1 cellular context compared by ENCODE assay signal in the genomic region with DNA sequence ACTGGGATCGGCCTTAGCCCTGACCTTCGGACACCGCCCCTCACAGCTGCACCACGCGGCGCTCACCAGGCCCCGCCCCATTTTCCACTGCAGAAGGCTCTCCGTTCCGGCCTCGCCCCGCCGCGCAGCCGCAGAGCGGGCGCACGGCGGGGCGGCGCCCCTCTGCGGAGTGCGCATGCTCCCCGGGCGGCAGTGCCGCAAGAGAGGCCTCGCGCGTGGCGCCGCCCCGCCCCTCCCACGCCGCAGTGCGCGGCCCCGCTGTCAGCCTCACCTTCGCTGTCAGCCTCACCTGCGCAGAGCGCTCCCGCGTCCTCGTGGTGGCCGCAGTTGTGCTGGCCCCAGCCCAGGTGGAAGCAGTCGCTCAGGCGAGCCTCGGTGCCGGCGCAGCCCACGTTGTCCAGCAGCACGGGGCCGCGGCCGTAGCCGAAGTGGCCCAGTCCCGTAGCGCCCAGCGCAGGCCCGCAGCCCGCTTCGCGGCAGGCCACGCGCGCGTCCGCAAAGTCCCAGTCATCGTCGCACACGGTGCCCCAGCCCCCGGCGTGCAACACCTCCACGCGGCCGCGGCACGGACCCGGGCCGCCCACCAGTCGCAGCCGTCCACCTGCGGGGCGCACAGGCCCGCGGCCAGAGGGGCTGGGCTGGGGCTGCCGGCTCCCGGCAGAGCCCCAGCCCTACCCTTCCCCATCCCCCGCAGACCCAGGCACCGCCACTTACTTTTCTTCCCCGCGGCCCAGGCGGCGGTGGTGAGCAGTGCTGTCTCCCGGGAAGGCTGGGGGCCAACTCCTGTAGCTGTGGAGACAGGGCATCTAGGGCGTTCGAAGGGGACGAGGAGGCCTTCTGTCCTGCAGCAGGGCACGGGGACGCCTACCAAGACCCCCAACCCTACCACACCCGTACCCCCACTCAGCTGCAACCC.
A peak's percentile ranks its signal among the peaks of the same experiment; 100 is the strongest.
TF ChIP-seq lines count a peak whose summit lies in the region.

No MANE protein-coding gene starts in this region.

TF ChIP-seq in K562, 482 proteins besides CTCF, POLR2A, EP300 and RAD21 (continued from another document and continues in another):
- TF ChIP-seq, protein P1, sequence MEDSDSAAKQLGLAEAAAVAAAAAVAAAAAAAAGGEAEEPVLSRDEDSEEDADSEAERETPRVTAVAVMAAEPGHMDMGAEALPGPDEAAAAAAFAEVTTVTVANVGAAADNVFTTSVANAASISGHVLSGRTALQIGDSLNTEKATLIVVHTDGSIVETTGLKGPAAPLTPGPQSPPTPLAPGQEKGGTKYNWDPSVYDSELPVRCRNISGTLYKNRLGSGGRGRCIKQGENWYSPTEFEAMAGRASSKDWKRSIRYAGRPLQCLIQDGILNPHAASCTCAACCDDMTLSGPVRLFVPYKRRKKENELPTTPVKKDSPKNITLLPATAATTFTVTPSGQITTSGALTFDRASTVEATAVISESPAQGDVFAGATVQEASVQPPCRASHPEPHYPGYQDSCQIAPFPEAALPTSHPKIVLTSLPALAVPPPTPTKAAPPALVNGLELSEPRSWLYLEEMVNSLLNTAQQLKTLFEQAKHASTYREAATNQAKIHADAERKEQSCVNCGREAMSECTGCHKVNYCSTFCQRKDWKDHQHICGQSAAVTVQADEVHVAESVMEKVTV (CRISPR knock-in tag; IDR thresholded peaks at IDR 0.05): no peak
- TF ChIP-seq, protein P2, sequence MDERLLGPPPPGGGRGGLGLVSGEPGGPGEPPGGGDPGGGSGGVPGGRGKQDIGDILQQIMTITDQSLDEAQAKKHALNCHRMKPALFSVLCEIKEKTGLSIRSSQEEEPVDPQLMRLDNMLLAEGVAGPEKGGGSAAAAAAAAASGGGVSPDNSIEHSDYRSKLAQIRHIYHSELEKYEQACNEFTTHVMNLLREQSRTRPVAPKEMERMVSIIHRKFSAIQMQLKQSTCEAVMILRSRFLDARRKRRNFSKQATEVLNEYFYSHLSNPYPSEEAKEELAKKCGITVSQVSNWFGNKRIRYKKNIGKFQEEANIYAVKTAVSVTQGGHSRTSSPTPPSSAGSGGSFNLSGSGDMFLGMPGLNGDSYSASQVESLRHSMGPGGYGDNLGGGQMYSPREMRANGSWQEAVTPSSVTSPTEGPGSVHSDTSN (CRISPR knock-in tag; IDR thresholded peaks at IDR 0.05; ENCODE audit: low read depth): no peak
- TF ChIP-seq, protein P2 (tag; conservative IDR thresholded peaks at IDR 0.05; ENCODE audit: low read depth): no peak
- 0 out of 2 replicates have a peak, but pooled peaks have one; percentile 62 for TF ChIP-seq HNRNPL (IDR thresholded peaks at IDR 0.05; ENCODE audit: low read depth, low read length)
- TF ChIP-seq, protein P3, sequence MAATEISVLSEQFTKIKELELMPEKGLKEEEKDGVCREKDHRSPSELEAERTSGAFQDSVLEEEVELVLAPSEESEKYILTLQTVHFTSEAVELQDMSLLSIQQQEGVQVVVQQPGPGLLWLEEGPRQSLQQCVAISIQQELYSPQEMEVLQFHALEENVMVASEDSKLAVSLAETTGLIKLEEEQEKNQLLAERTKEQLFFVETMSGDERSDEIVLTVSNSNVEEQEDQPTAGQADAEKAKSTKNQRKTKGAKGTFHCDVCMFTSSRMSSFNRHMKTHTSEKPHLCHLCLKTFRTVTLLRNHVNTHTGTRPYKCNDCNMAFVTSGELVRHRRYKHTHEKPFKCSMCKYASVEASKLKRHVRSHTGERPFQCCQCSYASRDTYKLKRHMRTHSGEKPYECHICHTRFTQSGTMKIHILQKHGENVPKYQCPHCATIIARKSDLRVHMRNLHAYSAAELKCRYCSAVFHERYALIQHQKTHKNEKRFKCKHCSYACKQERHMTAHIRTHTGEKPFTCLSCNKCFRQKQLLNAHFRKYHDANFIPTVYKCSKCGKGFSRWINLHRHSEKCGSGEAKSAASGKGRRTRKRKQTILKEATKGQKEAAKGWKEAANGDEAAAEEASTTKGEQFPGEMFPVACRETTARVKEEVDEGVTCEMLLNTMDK (IDR thresholded peaks at IDR 0.05; ENCODE audit: borderline replicate concordance, insufficient read depth, low read depth, low read length, poor library complexity, severe bottlenecking): no peak
- no peak for TF ChIP-seq ELF1 (tag; IDR thresholded peaks at IDR 0.05)
- TF ChIP-seq, protein P4, sequence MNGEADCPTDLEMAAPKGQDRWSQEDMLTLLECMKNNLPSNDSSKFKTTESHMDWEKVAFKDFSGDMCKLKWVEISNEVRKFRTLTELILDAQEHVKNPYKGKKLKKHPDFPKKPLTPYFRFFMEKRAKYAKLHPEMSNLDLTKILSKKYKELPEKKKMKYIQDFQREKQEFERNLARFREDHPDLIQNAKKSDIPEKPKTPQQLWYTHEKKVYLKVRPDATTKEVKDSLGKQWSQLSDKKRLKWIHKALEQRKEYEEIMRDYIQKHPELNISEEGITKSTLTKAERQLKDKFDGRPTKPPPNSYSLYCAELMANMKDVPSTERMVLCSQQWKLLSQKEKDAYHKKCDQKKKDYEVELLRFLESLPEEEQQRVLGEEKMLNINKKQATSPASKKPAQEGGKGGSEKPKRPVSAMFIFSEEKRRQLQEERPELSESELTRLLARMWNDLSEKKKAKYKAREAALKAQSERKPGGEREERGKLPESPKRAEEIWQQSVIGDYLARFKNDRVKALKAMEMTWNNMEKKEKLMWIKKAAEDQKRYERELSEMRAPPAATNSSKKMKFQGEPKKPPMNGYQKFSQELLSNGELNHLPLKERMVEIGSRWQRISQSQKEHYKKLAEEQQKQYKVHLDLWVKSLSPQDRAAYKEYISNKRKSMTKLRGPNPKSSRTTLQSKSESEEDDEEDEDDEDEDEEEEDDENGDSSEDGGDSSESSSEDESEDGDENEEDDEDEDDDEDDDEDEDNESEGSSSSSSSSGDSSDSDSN (IDR thresholded peaks at IDR 0.05; ENCODE audit: borderline replicate concordance in 1 of 2, low read depth in 2 of 2, low read length in 2 of 2): peak; percentile 17 to 42; a peak in 1 of 4 replicates
- no peak for TF ChIP-seq KAT8 (IDR thresholded peaks at IDR 0.05; ENCODE audit: low read depth)
- TF ChIP-seq E2F3 (CRISPR knock-in tag; IDR thresholded peaks at IDR 0.05): peak; percentile 90
- TF ChIP-seq ZNF583 (CRISPR knock-in tag; IDR thresholded peaks at IDR 0.05): peak; percentile 82; the same call in 1 of the 2 replicates
- TF ChIP-seq ZNF197 (CRISPR knock-in tag; IDR thresholded peaks at IDR 0.05; ENCODE audit: low read depth): peak; percentile 78; the same call in 1 of the 2 replicates
- TF ChIP-seq, protein P5, sequence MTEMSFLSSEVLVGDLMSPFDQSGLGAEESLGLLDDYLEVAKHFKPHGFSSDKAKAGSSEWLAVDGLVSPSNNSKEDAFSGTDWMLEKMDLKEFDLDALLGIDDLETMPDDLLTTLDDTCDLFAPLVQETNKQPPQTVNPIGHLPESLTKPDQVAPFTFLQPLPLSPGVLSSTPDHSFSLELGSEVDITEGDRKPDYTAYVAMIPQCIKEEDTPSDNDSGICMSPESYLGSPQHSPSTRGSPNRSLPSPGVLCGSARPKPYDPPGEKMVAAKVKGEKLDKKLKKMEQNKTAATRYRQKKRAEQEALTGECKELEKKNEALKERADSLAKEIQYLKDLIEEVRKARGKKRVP (CRISPR knock-in tag; IDR thresholded peaks at IDR 0.05): no peak
- TF ChIP-seq POLR2G (IDR thresholded peaks at IDR 0.05; ENCODE audit: low read depth, low read length): peak; percentile 88
- TF ChIP-seq, protein P6, sequence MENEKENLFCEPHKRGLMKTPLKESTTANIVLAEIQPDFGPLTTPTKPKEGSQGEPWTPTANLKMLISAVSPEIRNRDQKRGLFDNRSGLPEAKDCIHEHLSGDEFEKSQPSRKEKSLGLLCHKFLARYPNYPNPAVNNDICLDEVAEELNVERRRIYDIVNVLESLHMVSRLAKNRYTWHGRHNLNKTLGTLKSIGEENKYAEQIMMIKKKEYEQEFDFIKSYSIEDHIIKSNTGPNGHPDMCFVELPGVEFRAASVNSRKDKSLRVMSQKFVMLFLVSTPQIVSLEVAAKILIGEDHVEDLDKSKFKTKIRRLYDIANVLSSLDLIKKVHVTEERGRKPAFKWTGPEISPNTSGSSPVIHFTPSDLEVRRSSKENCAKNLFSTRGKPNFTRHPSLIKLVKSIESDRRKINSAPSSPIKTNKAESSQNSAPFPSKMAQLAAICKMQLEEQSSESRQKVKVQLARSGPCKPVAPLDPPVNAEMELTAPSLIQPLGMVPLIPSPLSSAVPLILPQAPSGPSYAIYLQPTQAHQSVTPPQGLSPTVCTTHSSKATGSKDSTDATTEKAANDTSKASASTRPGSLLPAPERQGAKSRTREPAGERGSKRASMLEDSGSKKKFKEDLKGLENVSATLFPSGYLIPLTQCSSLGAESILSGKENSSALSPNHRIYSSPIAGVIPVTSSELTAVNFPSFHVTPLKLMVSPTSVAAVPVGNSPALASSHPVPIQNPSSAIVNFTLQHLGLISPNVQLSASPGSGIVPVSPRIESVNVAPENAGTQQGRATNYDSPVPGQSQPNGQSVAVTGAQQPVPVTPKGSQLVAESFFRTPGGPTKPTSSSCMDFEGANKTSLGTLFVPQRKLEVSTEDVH (IDR thresholded peaks at IDR 0.05; ENCODE audit: low read depth, partially characterized antibody): no peak
- peak; percentile 58; the same call in 1 of the 2 replicates for TF ChIP-seq ZBTB7A (IDR thresholded peaks at IDR 0.05; ENCODE audit: borderline replicate concordance, control insufficient read depth, low read depth, low read length)
- no peak for TF ChIP-seq ZSCAN32 (CRISPR knock-in tag; IDR thresholded peaks at IDR 0.05)
- TF ChIP-seq ZEB2 (IDR thresholded peaks at IDR 0.05): peak; percentile 75
- TF ChIP-seq, protein P7, sequence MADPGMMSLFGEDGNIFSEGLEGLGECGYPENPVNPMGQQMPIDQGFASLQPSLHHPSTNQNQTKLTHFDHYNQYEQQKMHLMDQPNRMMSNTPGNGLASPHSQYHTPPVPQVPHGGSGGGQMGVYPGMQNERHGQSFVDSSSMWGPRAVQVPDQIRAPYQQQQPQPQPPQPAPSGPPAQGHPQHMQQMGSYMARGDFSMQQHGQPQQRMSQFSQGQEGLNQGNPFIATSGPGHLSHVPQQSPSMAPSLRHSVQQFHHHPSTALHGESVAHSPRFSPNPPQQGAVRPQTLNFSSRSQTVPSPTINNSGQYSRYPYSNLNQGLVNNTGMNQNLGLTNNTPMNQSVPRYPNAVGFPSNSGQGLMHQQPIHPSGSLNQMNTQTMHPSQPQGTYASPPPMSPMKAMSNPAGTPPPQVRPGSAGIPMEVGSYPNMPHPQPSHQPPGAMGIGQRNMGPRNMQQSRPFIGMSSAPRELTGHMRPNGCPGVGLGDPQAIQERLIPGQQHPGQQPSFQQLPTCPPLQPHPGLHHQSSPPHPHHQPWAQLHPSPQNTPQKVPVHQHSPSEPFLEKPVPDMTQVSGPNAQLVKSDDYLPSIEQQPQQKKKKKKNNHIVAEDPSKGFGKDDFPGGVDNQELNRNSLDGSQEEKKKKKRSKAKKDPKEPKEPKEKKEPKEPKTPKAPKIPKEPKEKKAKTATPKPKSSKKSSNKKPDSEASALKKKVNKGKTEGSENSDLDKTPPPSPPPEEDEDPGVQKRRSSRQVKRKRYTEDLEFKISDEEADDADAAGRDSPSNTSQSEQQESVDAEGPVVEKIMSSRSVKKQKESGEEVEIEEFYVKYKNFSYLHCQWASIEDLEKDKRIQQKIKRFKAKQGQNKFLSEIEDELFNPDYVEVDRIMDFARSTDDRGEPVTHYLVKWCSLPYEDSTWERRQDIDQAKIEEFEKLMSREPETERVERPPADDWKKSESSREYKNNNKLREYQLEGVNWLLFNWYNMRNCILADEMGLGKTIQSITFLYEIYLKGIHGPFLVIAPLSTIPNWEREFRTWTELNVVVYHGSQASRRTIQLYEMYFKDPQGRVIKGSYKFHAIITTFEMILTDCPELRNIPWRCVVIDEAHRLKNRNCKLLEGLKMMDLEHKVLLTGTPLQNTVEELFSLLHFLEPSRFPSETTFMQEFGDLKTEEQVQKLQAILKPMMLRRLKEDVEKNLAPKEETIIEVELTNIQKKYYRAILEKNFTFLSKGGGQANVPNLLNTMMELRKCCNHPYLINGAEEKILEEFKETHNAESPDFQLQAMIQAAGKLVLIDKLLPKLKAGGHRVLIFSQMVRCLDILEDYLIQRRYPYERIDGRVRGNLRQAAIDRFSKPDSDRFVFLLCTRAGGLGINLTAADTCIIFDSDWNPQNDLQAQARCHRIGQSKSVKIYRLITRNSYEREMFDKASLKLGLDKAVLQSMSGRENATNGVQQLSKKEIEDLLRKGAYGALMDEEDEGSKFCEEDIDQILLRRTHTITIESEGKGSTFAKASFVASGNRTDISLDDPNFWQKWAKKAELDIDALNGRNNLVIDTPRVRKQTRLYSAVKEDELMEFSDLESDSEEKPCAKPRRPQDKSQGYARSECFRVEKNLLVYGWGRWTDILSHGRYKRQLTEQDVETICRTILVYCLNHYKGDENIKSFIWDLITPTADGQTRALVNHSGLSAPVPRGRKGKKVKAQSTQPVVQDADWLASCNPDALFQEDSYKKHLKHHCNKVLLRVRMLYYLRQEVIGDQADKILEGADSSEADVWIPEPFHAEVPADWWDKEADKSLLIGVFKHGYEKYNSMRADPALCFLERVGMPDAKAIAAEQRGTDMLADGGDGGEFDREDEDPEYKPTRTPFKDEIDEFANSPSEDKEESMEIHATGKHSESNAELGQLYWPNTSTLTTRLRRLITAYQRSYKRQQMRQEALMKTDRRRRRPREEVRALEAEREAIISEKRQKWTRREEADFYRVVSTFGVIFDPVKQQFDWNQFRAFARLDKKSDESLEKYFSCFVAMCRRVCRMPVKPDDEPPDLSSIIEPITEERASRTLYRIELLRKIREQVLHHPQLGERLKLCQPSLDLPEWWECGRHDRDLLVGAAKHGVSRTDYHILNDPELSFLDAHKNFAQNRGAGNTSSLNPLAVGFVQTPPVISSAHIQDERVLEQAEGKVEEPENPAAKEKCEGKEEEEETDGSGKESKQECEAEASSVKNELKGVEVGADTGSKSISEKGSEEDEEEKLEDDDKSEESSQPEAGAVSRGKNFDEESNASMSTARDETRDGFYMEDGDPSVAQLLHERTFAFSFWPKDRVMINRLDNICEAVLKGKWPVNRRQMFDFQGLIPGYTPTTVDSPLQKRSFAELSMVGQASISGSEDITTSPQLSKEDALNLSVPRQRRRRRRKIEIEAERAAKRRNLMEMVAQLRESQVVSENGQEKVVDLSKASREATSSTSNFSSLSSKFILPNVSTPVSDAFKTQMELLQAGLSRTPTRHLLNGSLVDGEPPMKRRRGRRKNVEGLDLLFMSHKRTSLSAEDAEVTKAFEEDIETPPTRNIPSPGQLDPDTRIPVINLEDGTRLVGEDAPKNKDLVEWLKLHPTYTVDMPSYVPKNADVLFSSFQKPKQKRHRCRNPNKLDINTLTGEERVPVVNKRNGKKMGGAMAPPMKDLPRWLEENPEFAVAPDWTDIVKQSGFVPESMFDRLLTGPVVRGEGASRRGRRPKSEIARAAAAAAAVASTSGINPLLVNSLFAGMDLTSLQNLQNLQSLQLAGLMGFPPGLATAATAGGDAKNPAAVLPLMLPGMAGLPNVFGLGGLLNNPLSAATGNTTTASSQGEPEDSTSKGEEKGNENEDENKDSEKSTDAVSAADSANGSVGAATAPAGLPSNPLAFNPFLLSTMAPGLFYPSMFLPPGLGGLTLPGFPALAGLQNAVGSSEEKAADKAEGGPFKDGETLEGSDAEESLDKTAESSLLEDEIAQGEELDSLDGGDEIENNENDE (IDR thresholded peaks at IDR 0.05; ENCODE audit: low read depth, low read length): no peak
- TF ChIP-seq SMARCB1 (IDR thresholded peaks at IDR 0.05; ENCODE audit: insufficient read length, low read depth): no peak
- TF ChIP-seq ZNF174 (CRISPR knock-in tag; IDR thresholded peaks at IDR 0.05): no peak
- peak; percentile 94 for TF ChIP-seq FIP1L1 (IDR thresholded peaks at IDR 0.05; ENCODE audit: low read depth, low read length, poor library complexity, severe bottlenecking)
- TF ChIP-seq BRD9 (IDR thresholded peaks at IDR 0.05; ENCODE audit: low read depth, partially characterized antibody): no peak
- TF ChIP-seq KLF10 (CRISPR knock-in tag; IDR thresholded peaks at IDR 0.05): no peak
